In the genomic region with DNA sequence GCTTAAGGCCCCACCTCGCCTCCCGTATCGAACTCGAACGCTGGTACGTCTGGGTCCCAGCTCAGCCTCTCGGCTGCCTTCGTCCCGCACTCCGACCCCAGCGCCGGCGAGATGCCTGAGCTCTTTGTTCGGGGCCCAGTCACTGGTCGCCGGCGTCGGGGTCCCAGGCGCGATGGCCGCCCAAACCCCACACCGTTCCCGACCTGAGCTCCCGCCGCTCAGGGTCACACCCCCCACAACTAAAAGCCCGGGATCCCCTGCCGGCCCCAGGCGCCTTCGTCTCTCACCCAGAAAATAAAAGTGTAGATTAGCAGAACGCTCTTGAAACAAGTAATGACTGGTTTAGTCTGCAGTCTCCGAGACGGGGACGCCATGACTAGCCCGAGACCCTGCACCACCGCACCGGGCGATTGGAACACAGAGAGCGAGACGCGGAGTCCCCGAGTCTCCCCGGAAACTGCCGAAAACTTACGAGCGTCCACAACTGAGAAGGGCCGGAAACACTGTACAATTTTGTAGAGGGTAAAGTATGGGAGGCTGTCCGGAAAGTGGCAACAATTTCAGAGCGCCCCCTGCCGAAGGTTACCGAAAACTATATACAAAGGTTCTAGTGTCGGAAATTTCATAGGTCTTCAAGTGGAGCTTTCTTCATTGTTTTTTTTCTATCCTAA, we compare ENCODE assay signal across 8 cellular contexts. TPM values are rescaled to one million over a fixed set of nuclear protein-coding genes. Genes with fewer than 3 reads are reported as not detected.
DNase-seq lines count a peak whose midpoint lies in the region; ATAC-seq and TF ChIP-seq lines count a peak whose summit lies in the region.

A gene with protein sequence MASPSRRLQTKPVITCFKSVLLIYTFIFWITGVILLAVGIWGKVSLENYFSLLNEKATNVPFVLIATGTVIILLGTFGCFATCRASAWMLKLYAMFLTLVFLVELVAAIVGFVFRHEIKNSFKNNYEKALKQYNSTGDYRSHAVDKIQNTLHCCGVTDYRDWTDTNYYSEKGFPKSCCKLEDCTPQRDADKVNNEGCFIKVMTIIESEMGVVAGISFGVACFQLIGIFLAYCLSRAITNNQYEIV (minus strand): TSS at position 486 of the 671 bp plus-strand sequence. CDS start 112 bp downstream, at position 374.

- no peak for TF ChIP-seq POLR2A in lower leg skin (IDR thresholded peaks at IDR 0.05)

- H3K4me3 ChIP-seq in GM12875 (ENCODE audit: low read depth, low read length) (no peak within 1 kb of the TSS), lower leg skin (ENCODE audit: low read depth, poor library complexity, severe bottlenecking) (peak within 1 kb of the TSS; percentile 25)

- H3K4me3 Mint-ChIP-seq in activated CD4-positive, alpha-beta memory T cell treated with anti-CD3 and anti-CD28 coated beads, Interleukin-2, amount 10 ng/mL, durations not matched to agents 7 days and 5 days = peak within 1 kb of the TSS; percentile 71

- TF ChIP-seq CTCF in GM12875 (IDR thresholded peaks at IDR 0.05; ENCODE audit: borderline replicate concordance, insufficient read depth, low read depth, low read length) (peak; percentile 38; the same call in 1 of the 2 replicates), lower leg skin (IDR thresholded peaks at IDR 0.05) (no peak)

- peak; percentile 65 for ATAC-seq in HG02970 (IDR thresholded peaks at IDR 0.05; ENCODE audit: low FRiP score, unreplicated experiment)

- 13 to 29% methylated on average over 31 to 35 of the region's 51 CpGs for WGBS in lower leg skin, 2 donors

- CTCF ChIA-PET in activated CD4-positive, alpha-beta memory T cell treated with anti-CD3 and anti-CD28 coated beads, Interleukin-2, amount 10 ng/mL, durations not matched to agents 7 days and 5 days (lab: Charles Lee) = interaction anchor here (2.5 kb wide), 1 partner anchor 22 kb away, joined by 9 read pairs; no protein-coding TSS in a partner anchor

- no peaks in the 10 kb centered on the region for H3K9me3 Mint-ChIP-seq in activated CD4-positive, alpha-beta memory T cell treated with anti-CD3 and anti-CD28 coated beads, Interleukin-2, amount 10 ng/mL, durations not matched to agents 7 days and 5 days

- peaks cover 29% of the 10 kb centered on the region for H3K27me3 Mint-ChIP-seq in activated CD4-positive, alpha-beta memory T cell treated with anti-CD3 and anti-CD28 coated beads, Interleukin-2, amount 10 ng/mL, durations not matched to agents 7 days and 5 days

- H3K4me1 Mint-ChIP-seq in activated CD4-positive, alpha-beta memory T cell treated with anti-CD3 and anti-CD28 coated beads, Interleukin-2, amount 10 ng/mL, durations not matched to agents 7 days and 5 days = peaks cover 3% of the 10 kb centered on the region

- H3K36me3 Mint-ChIP-seq in activated CD4-positive, alpha-beta memory T cell treated with anti-CD3 and anti-CD28 coated beads, Interleukin-2, amount 10 ng/mL, durations not matched to agents 7 days and 5 days (ENCODE audit: low read depth) = no peaks in the 10 kb centered on the region

- POLR2A ChIA-PET in activated CD4-positive, alpha-beta memory T cell treated with anti-CD3 and anti-CD28 coated beads, Interleukin-2, amount 10 ng/mL, durations not matched to agents 7 days and 5 days (lab: Charles Lee) = no interaction called here

- H3K27ac Mint-ChIP-seq in activated CD4-positive, alpha-beta memory T cell treated with anti-CD3 and anti-CD28 coated beads, Interleukin-2, amount 10 ng/mL, durations not matched to agents 7 days and 5 days = no peak within 1 kb of the TSS

- intact Hi-C loops in lower leg skin (cut with DNase I; ENCODE audit: low total_unique reads) = no loop called here

- DNase-seq in NCI-H2171 treated with DMSO at 0.1 percent for 48 hours (lab: John Stamatoyannopoulos, UW) = peak; percentile 43
- peak; percentile 61 for DNase-seq in activated CD4-positive, alpha-beta memory T cell treated with anti-CD3 and anti-CD28 coated beads, Interleukin-2, amount 10 ng/mL, durations not matched to agents 7 days and 5 days
- DNase-seq in effector CD4-positive, alpha-beta T cell = peak; percentile 50
- peak; percentile 69 to 93 for DNase-seq in lower leg skin (ENCODE audit: low spot score in 2 of 2)
- DNase-seq in stimulated activated CD4-positive, alpha-beta T cell treated with anti-CD3 and anti-CD28 coated beads, Interleukin-4, amount 100 ng/mL, for 24 hours = peak; percentile 78
- DNase-seq in NAMALWA (ENCODE audit: low spot score) = no peak

RNA-seq across cellular contexts. Expression of the gene that starts here (rescaled TPM):
- not detected for total RNA-seq in activated CD4-positive, alpha-beta memory T cell treated with anti-CD3 and anti-CD28 coated beads, Interleukin-2, amount 10 ng/mL, durations not matched to agents 7 days and 5 days
- total RNA-seq in lower leg skin = 10 to 100 TPM in 3 of 4 donors, 1 to 10 TPM in 1; 8.2 to 20.1 (median 15.9) TPM

Comparison
In these comparisons a context has a peak if more than half of its experiments do, and no peak if none do; other contexts are left out.
1. RNA of the gene that starts here (total RNA-seq): 8.2 to 20.1 TPM in lower leg skin; not detected in activated CD4-positive, alpha-beta memory T cell treated with anti-CD3 and anti-CD28 coated beads, Interleukin-2, amount 10 ng/mL, durations not matched to agents 7 days and 5 days; every median in the first group is over 4 times any median in the second.
2. Peak in DNase-seq in activated CD4-positive, alpha-beta memory T cell treated with anti-CD3 and anti-CD28 coated beads, Interleukin-2, amount 10 ng/mL, durations not matched to agents 7 days and 5 days; RNA of the gene not detected or under 1 TPM.